In the genomic region with DNA sequence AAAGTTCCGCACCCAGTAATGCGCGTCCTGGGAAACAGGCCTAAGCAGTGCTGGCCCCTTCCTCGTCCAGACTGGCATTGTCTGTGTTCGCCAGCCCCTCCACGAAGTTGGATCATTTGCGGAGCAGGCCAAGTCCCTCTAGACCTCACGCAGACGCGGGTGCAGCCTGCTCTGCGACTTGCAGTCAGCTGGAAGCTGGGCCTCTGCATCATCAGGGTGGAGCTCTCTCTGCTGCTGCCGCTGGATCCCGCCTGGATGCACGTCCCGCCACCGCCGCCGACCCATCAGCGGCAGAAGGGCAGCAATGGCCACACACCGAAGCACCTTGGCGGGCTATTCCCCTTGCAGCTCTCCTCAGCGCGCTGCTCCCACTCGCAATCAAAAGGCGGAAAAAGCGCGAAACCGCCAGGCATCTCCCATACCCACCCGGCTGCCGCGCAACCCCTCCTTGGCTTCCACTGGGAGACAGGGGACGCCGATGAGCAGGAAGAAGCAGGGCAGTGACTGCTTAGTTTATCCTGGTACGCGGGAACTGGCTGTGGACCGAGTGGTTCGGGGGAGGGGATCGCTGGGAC, we compare ENCODE assay signal across 9 cellular contexts. TPM values are rescaled to one million over a fixed set of nuclear protein-coding genes. Genes with fewer than 3 reads are reported as not detected.
A peak's percentile ranks its signal among the peaks of the same experiment; 100 is the strongest.
DNase-seq lines count a peak whose midpoint lies in the region; ATAC-seq and TF ChIP-seq lines count a peak whose summit lies in the region.
"Had no signal": no experiment of that assay in that cellular context is flagged by ENCODE, and none has a peak within 500 bp of the region (broad histone marks: within the 10 kb centered on the region; RNA-seq: fewer than 3 reads in every experiment).

No MANE protein-coding gene starts in this region.

- DNase-seq in DMS 273 (lab: John Stamatoyannopoulos, UW; ENCODE audit: unreplicated experiment), result peak; percentile 67
- DNase-seq in NCI-H748 treated with DMSO at 0.1 percent for 48 hours (lab: John Stamatoyannopoulos, UW), result peak; percentile 52
- DNase-seq in fibroblast of the conjunctiva (ENCODE audit: low read depth), result peak; percentile 41
- DNase-seq in omental fat pad (ENCODE audit: low spot score), result no peak
- no peak for DNase-seq in transverse colon
- DNase-seq in HT-29 (ENCODE audit: low spot score), result no peak
- DNase-seq in LoVo (ENCODE audit: low spot score), result no peak
- DNase-seq: naive thymus-derived CD4-positive, alpha-beta T cell had no signal

- WGBS in transverse colon (ENCODE audit: low coverage in 1 of 2), 2 donors, result 28% methylated on average over 22 of the region's 38 CpGs; no CpG with 5 or more reads in 1 of the 2 donors

- H3K27me3 ChIP-seq in transverse colon, result peaks cover 29% of the 10 kb centered on the region

- no peak for TF ChIP-seq CTCF in omental fat pad (IDR thresholded peaks at IDR 0.05)
- no peak for TF ChIP-seq CTCF in transverse colon (IDR thresholded peaks at IDR 0.05)

- H3K9me3 ChIP-seq in transverse colon, result no peaks in the 10 kb centered on the region

- peak overlapping the region in 2 of 4 donors; percentile 9 to 31 for H3K4me3 ChIP-seq in transverse colon

- no peaks in the 10 kb centered on the region for H3K36me3 ChIP-seq in transverse colon

- TF ChIP-seq EP300 in transverse colon (IDR thresholded peaks at IDR 0.05; ENCODE audit: low read depth), result no peak

- no peak for TF ChIP-seq POLR2A in transverse colon (IDR thresholded peaks at IDR 0.05)

- peaks cover 4 to 10% (median 5%) of the 10 kb centered on the region in 4 donors for H3K4me1 ChIP-seq in transverse colon

- intact Hi-C loops in transverse colon (cut with DNase I; ENCODE audit: low total_unique reads), result no loop called here

- peak; percentile 52 for ATAC-seq in omental fat pad (ENCODE audit: low FRiP score)
- no peak for ATAC-seq in HG02970 (IDR thresholded peaks at IDR 0.05; ENCODE audit: low FRiP score, unreplicated experiment)
- ATAC-seq: naive thymus-derived CD4-positive, alpha-beta T cell had no signal

- H3K27ac ChIP-seq in transverse colon, result no peak overlapping the region

- in situ Hi-C loops in transverse colon (cut with MboI; ENCODE audit: low pct_ligation_motif_present in 1 of 4, low pct_unique_long_range_greater_than_20kb in 1 of 4, low sequenced_read_pairs in 3 of 4), result loop anchor here in 3 of 4 donors (25.0 kb wide), 1 partner anchor 243 kb away; no protein-coding TSS in a partner anchor

RNA-seq across cellular contexts. Expression of a gene that starts 34.1 kb away (rescaled TPM):
- total RNA-seq in omental fat pad, result under 1 TPM in 1 of 4 donors, not detected in 3; 0.69 TPM
- 1 to 10 TPM in 1 of 4 donors, not detected in 3; 2.0 TPM for total RNA-seq in transverse colon
- not detected in 2 replicates for total RNA-seq in HT-29 (2014; rRNA removed; shearing (Covaris generic))
- total RNA-seq: naive thymus-derived CD4-positive, alpha-beta T cell had no signal

Comparison
In these comparisons a context has a peak if more than half of its experiments do, and no peak if none do; other contexts are left out.
1. DNase-seq: peak in DMS 273 (single experiment), NCI-H748 treated with DMSO at 0.1 percent for 48 hours (single experiment) and fibroblast of the conjunctiva (single experiment); none in omental fat pad (single experiment), transverse colon (single experiment), HT-29 (single experiment) and LoVo (single experiment).